8 cellular contexts compared by ENCODE assay signal in genomic region chr11:111938687-111939160, GRCh38. TPM values are rescaled to one million over a fixed set of nuclear protein-coding genes. Genes with fewer than 3 reads are reported as not detected.
DNase-seq lines count a peak whose midpoint lies in the region; ATAC-seq, FAIRE-seq and TF ChIP-seq lines count a peak whose summit lies in the region.

No MANE protein-coding gene starts in this region.

- TF ChIP-seq EP300 in A549 (IDR thresholded peaks at IDR 0.05) (no peak), transverse colon (IDR thresholded peaks at IDR 0.05; ENCODE audit: low read depth) (no peak)

- H3K4me2 ChIP-seq in A549 (peak overlapping the region; percentile 97), OCI-LY3 (ENCODE audit: low read length) (peak overlapping the region; percentile 97)

- no peak overlapping the region for H2AFZ ChIP-seq in OCI-LY3 (ENCODE audit: low read depth, low read length)

- WGBS in A549 (ENCODE audit: missing lambda C conversion rate) = 27% methylated on average over 7 of the region's 7 CpGs
- WGBS in transverse colon (ENCODE audit: low coverage in 1 of 2), 2 donors = 35 to 44% methylated on average over 4 to 7 of the region's 7 CpGs

- H3K9me3 ChIP-seq in A549 (no peaks in the 10 kb centered on the region), OCI-LY3 (ENCODE audit: insufficient read depth, low read length) (no peaks in the 10 kb centered on the region), transverse colon (no peaks in the 10 kb centered on the region)

- H3K27ac ChIP-seq in A549 (peak overlapping the region; percentile 89 to 95), OCI-LY3 (ENCODE audit: low read length) (peak overlapping the region; percentile 85), transverse colon (peak overlapping the region; percentile 78 to 90 (median 83))

- TF ChIP-seq POLR2A in A549 (IDR thresholded peaks at IDR 0.05; ENCODE audit: low read length) (no peak), GM18505 (IDR thresholded peaks at IDR 0.05; ENCODE audit: borderline replicate concordance, extremely low read depth, insufficient read depth, insufficient read length) (no peak), transverse colon (IDR thresholded peaks at IDR 0.05) (no peak)

- intact Hi-C loops in transverse colon (cut with DNase I; ENCODE audit: low total_unique reads) = loop anchor here (5.0 kb wide), 1 partner anchor 39 kb away; no protein-coding TSS in a partner anchor

- TF ChIP-seq CTCF in A549 (IDR thresholded peaks at IDR 0.05) = no peak
- TF ChIP-seq CTCF in OCI-LY3 (IDR thresholded peaks at IDR 0.05; ENCODE audit: low read depth, low read length) = no peak
- TF ChIP-seq CTCF in transverse colon (IDR thresholded peaks at IDR 0.05) = no peak

- no peak for TF ChIP-seq RAD21 in A549 (conservative IDR thresholded peaks at IDR 0.05 in 1 of 2, IDR thresholded peaks at IDR 0.05 in 1 of 2)

- CTCF ChIA-PET in A549 (lab: Yijun Ruan, JAX) = interaction anchor here (1.0 to 2.0 kb wide), 2 partner anchors 11 to 44 kb away, joined by 4 to 12 read pairs; no protein-coding TSS in a partner anchor

- H3K4me3 ChIP-seq in A549 (peak overlapping the region; percentile 71), OCI-LY3 (ENCODE audit: low read length) (peak overlapping the region; percentile 80), transverse colon (peak overlapping the region in 1 of 4 donors; percentile 1)

- H3K36me3 ChIP-seq in OCI-LY3 (replicated peaks; ENCODE audit: low read depth, low read length) (peaks cover 15% of the 10 kb centered on the region), transverse colon (no peaks in the 10 kb centered on the region)

- DNase-seq in A549 (ENCODE audit: low read depth in 1 of 2, low spot score in 1 of 2) (no peak), astrocyte of the hippocampus (ENCODE audit: low read depth, low spot score) (peak; percentile 64), left kidney (ENCODE audit: low read depth, low spot score) (peak; percentile 46), transverse colon (no peak), NCI-H1092 treated with DMSO at 0.1 percent for 48 hours (lab: John Stamatoyannopoulos, UW) (no peak)

- ATAC-seq in A549 (peak; percentile 37 to 45; a peak in 4 of 6 replicates), GM18505 (IDR thresholded peaks at IDR 0.05; ENCODE audit: unreplicated experiment) (peak; percentile 76), HG02852 (IDR thresholded peaks at IDR 0.05; ENCODE audit: unreplicated experiment) (peak; percentile 90)

- H3K4me1 ChIP-seq in A549 = peaks cover 81% of the 10 kb centered on the region
- H3K4me1 ChIP-seq in OCI-LY3 (ENCODE audit: low read length) = peaks cover 38% of the 10 kb centered on the region
- peaks cover 10 to 43% (median 29%) of the 10 kb centered on the region in 4 donors for H3K4me1 ChIP-seq in transverse colon

- H4K20me1 ChIP-seq in OCI-LY3 (ENCODE audit: insufficient read depth, low read length) = no peaks in the 10 kb centered on the region

- no peak for FAIRE-seq in A549 (lab: Jason Lieb, UNC)

- H3K27me3 ChIP-seq in OCI-LY3 (ENCODE audit: low read depth, low read length) (no peaks in the 10 kb centered on the region), transverse colon (no peaks in the 10 kb centered on the region)

- H3K9ac ChIP-seq in OCI-LY3 (ENCODE audit: low read length) = peak overlapping the region; percentile 65

- in situ Hi-C loops in transverse colon (cut with MboI; ENCODE audit: low pct_ligation_motif_present in 1 of 4, low pct_unique_long_range_greater_than_20kb in 1 of 4, low sequenced_read_pairs in 3 of 4) = loop anchor here in 1 of 4 donors (10.0 kb wide), 2 partner anchors 46 to 136 kb away; partner anchors contain the start of genes NKAPD1 and PIH1D2

- POLR2A ChIA-PET in A549 (lab: Yijun Ruan, JAX) = interaction anchor here (0.8 to 2.1 kb wide), 3 partner anchors 12 to 43 kb away, joined by 3 to 11 read pairs (median 3); no protein-coding TSS in a partner anchor

- peaks cover 35% of the 10 kb centered on the region for H3K79me2 ChIP-seq in OCI-LY3 (ENCODE audit: low read length)

TF ChIP-seq in A549, 52 proteins besides CTCF, POLR2A, EP300 and RAD21:
- TF ChIP-seq MAX (IDR thresholded peaks at IDR 0.05) (peak; percentile 17; the same call in 1 of the 2 replicates), RARB (CRISPR knock-in tag; IDR thresholded peaks at IDR 0.05) (no peak)
TF ChIP-seq in A549: peak in this region for 1.

RNA-seq across cellular contexts. Expression of gene DIXDC1, which starts 1.6 kb away (rescaled TPM):
- polyA plus RNA-seq in A549 (2011; rRNA removed) (6.9 and 7.9 TPM in 2 replicates), A549 (2017; fragmentation: RNase III; extraction: RNeasy Plus Mini Kit Qiagen cat#74134 plus additional on column Dnase treatment) (5.5 to 7.4 TPM (median 7.1 TPM) in 3 replicates)
- polyA plus RNA-seq in A549 (2012; cell fraction: cytosol; rRNA removed) = 2.4 and 2.7 TPM in 2 replicates
- 1.8 and 2.1 TPM in 2 replicates for polyA plus RNA-seq in A549 (2012; cell fraction: nucleus; rRNA removed)
- polyA minus RNA-seq in A549 (2011; rRNA and poly(A)+ RNA removed) = 13.3 and 19.2 TPM in 2 replicates
- 100 to 1,000 TPM in 1 of 4 donors, 10 to 100 TPM in 3; 21.8 to 115 (median 35.0) TPM for total RNA-seq in transverse colon

RNA-seq across cellular contexts. Expression of gene C11orf52, which starts 20.0 kb away (rescaled TPM):
- polyA plus RNA-seq in A549 (2011; rRNA removed) (0.13 and 0.19 TPM in 2 replicates), A549 (2017; fragmentation: RNase III; extraction: RNeasy Plus Mini Kit Qiagen cat#74134 plus additional on column Dnase treatment) (0.08 TPM in 1 of 3 replicates, not detected in the others)
- 0.05 and 0.22 TPM in 2 replicates for polyA plus RNA-seq in A549 (2012; cell fraction: cytosol; rRNA removed)
- polyA plus RNA-seq in A549 (2012; cell fraction: nucleus; rRNA removed) = not detected in 2 replicates
- polyA minus RNA-seq in A549 (2011; rRNA and poly(A)+ RNA removed) = 0.34 TPM in 1 of 2 replicates, not detected in the other
- 10 to 100 TPM in 1 of 4 donors, 1 to 10 TPM in 2, not detected in 1; 3.0 to 11.1 (median 9.1) TPM for total RNA-seq in transverse colon

RNA-seq across cellular contexts. Expression of gene HSPB2, which starts 26.2 kb away (rescaled TPM):
- polyA plus RNA-seq in A549 (2011; rRNA removed) (0.07 TPM in 1 of 2 replicates, not detected in the other), A549 (2017; fragmentation: RNase III; extraction: RNeasy Plus Mini Kit Qiagen cat#74134 plus additional on column Dnase treatment) (not detected in 3 replicates)
- polyA plus RNA-seq in A549 (2012; cell fraction: cytosol; rRNA removed) = 0.03 and 0.04 TPM in 2 replicates
- polyA plus RNA-seq in A549 (2012; cell fraction: nucleus; rRNA removed) = 0.30 and 0.40 TPM in 2 replicates
- not detected in 2 replicates for polyA minus RNA-seq in A549 (2011; rRNA and poly(A)+ RNA removed)
- total RNA-seq in transverse colon = 1 to 10 TPM in 1 of 4 donors, not detected in 3; 1.3 TPM

RNA-seq across cellular contexts. Expression of gene CRYAB, which starts 27.2 kb away (rescaled TPM):
- polyA plus RNA-seq in A549 (2011; rRNA removed) = 1.1 and 3.1 TPM in 2 replicates
- 1.5 and 2.8 TPM in 2 replicates for polyA plus RNA-seq in A549 (2012; cell fraction: cytosol; rRNA removed)
- 1.1 and 3.1 TPM in 2 replicates for polyA plus RNA-seq in A549 (2012; cell fraction: nucleus; rRNA removed)
- polyA plus RNA-seq in A549 (2017; fragmentation: RNase III; extraction: RNeasy Plus Mini Kit Qiagen cat#74134 plus additional on column Dnase treatment) = 4.1 to 25.3 TPM (median 4.8 TPM) in 3 replicates
- 0.58 and 1.3 TPM in 2 replicates for polyA minus RNA-seq in A549 (2011; rRNA and poly(A)+ RNA removed)
- total RNA-seq in transverse colon = 100 to 1,000 TPM in 1 of 4 donors, 10 to 100 TPM in 3; 38.0 to 112 (median 68.2) TPM

RNA-seq across cellular contexts. Expression of gene CFAP68, which starts 59.4 kb away (rescaled TPM):
- polyA plus RNA-seq in A549 (2011; rRNA removed) (59.7 and 84.6 TPM in 2 replicates), A549 (2017; fragmentation: RNase III; extraction: RNeasy Plus Mini Kit Qiagen cat#74134 plus additional on column Dnase treatment) (36.3 to 40.3 TPM (median 36.5 TPM) in 3 replicates)
- 33.7 and 39.5 TPM in 2 replicates for polyA plus RNA-seq in A549 (2012; cell fraction: cytosol; rRNA removed)
- 8.3 and 12.9 TPM in 2 replicates for polyA plus RNA-seq in A549 (2012; cell fraction: nucleus; rRNA removed)
- polyA minus RNA-seq in A549 (2011; rRNA and poly(A)+ RNA removed) = 11.5 and 12.8 TPM in 2 replicates
- 10 to 100 TPM in 2 of 4 donors, under 1 TPM in 1, not detected in 1; 0.20 to 19.8 (median 18.8) TPM for total RNA-seq in transverse colon

Comparison
In these comparisons a context has a peak if more than half of its experiments do, and no peak if none do; other contexts are left out.
1. DNase-seq: peak in astrocyte of the hippocampus (single experiment) and left kidney (single experiment); none in A549 (0 of 2), transverse colon (single experiment) and NCI-H1092 treated with DMSO at 0.1 percent for 48 hours (single experiment).
2. Peak in every context shown above with its lines, with median percentiles within 50 percentile points of each other: ATAC-seq and H3K27ac ChIP-seq.